In the genomic region with DNA sequence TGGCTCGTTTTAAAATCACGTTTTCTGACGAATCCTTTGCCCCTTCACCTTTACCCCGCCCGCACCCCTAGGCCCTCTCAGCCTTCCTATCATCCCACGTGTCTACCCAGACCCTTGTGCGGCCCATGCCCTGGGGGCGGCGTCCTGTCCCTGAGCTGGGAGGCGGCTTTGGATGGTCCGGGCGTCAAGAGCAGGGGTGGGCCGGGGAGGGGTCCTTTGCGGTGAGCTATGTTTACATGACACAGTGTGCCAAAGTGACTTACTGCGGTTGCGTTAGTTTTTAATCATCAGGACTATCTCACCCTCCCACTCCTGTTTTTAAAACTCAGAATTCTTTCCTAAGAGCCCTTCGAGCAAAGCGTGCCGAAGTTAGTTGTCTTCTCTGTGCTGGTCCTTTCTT, we compare ENCODE assay signal across 16 cellular contexts.
DNase-seq lines count a peak whose midpoint lies in the region; ATAC-seq, FAIRE-seq and TF ChIP-seq lines count a peak whose summit lies in the region.
"Had no signal": no experiment of that assay in that cellular context is flagged by ENCODE, and none has a peak within 500 bp of the region (broad histone marks: within the 10 kb centered on the region; RNA-seq: fewer than 3 reads in every experiment).

No MANE protein-coding gene starts in this region.

- no peaks in the 10 kb centered on the region for H3K9me3 ChIP-seq in CD8-positive, alpha-beta T cell (ENCODE audit: low read length)
- H3K9me3 ChIP-seq in KOPT-K1 (ENCODE audit: insufficient read depth, low read length, poor library complexity, severe bottlenecking), result no peaks in the 10 kb centered on the region
- no peaks in the 10 kb centered on the region for H3K9me3 ChIP-seq in body of pancreas
- H3K9me3 ChIP-seq in pancreas, result no peaks in the 10 kb centered on the region

- no peak overlapping the region for H3K27ac ChIP-seq in CD8-positive, alpha-beta T cell (ENCODE audit: low read depth, low read length)
- H3K27ac ChIP-seq in KOPT-K1 (ENCODE audit: low read depth, low read length, poor library complexity, severe bottlenecking) (peak overlapping the region; percentile 95), body of pancreas (peak overlapping the region; percentile 72 to 85 (median 78)), pancreas (peak overlapping the region in 3 of 4 donors; percentile 12 to 71 (median 71))
- H3K27ac ChIP-seq: KMS-11 had no signal

- no peaks in the 10 kb centered on the region for H3K36me3 ChIP-seq in CD8-positive, alpha-beta T cell (ENCODE audit: insufficient read depth, low read length)
- peaks cover 79% of the 10 kb centered on the region for H3K36me3 ChIP-seq in KOPT-K1 (ENCODE audit: insufficient read depth, low read length)
- peaks cover 0 to 17% of the 10 kb centered on the region in 2 donors for H3K36me3 ChIP-seq in body of pancreas (replicated peaks in 1 of 2; ENCODE audit: insufficient read depth in 1 of 2, low read depth in 2 of 2)
- peaks cover 0 to 24% (median 0%) of the 10 kb centered on the region in 3 donors for H3K36me3 ChIP-seq in pancreas

- H3K4me1 ChIP-seq in CD8-positive, alpha-beta T cell (ENCODE audit: insufficient read depth, low read length), result peaks cover 19% of the 10 kb centered on the region
- H3K4me1 ChIP-seq in body of pancreas (peaks cover 42% of the 10 kb centered on the region), pancreas (peaks cover 13 to 25% (median 15%) of the 10 kb centered on the region in 3 donors)

- peak overlapping the region; percentile 50 for H3K27ac Mint-ChIP-seq in CD8-positive, alpha-beta T cell
- H3K27ac Mint-ChIP-seq: HFFc6, mesothelial cell of epicardium had no signal

- no peak for DNase-seq in CD8-positive, alpha-beta T cell
- DNase-seq in body of pancreas (peak in 1 of 4 donors; percentile 17), pancreas (peak in 2 of 6 donors; percentile 56 to 67), islet precursor cell (no peak), NCI-H748 (lab: John Stamatoyannopoulos, UW; ENCODE audit: unreplicated experiment) (no peak)
- DNase-seq: cerebellar nuclear complex; DND-41; HFFc6; NCI-H524; stimulated activated CD4-positive, alpha-beta T cell treated with anti-CD3 and anti-CD28 coated beads, Interleukin-12 subunit alpha, Interleukin-12 subunit beta, amount 100 ng/mL, for 4 hours had no signal

- WGBS in body of pancreas, 2 donors, result 49 to 60% methylated on average over 18 to 19 of the region's 19 CpGs
- WGBS in pancreas, 2 donors, result 41 to 54% methylated on average over 19 of the region's 19 CpGs

- no peak for TF ChIP-seq CTCF in CD8-positive, alpha-beta T cell (IDR thresholded peaks at IDR 0.05)
- TF ChIP-seq CTCF in body of pancreas (IDR thresholded peaks at IDR 0.05) (no peak), pancreas (IDR thresholded peaks at IDR 0.05) (no peak)

- POLR2A ChIA-PET in CD8-positive, alpha-beta T cell (lab: Charles Lee), result interaction anchor here (1.0 kb wide), 1 partner anchor 13 kb away, joined by 3 read pairs; no protein-coding TSS in a partner anchor

- FAIRE-seq in pancreas (lab: Jason Lieb, UNC), result no peak
- FAIRE-seq: RCC 7860 had no signal

- intact Hi-C loops in CD8-positive, alpha-beta T cell (cut with DNase I, micrococcal nuclease), result no loop called here
- intact Hi-C loops in body of pancreas (cut with DNase I) (no loop called here), pancreas (cut with DNase I) (no loop called here)

- no peak overlapping the region for H3K4me3 ChIP-seq in CD8-positive, alpha-beta T cell (ENCODE audit: low read depth, low read length)
- H3K4me3 ChIP-seq in body of pancreas (no peak overlapping the region), pancreas (no peak overlapping the region)

- no peak for TF ChIP-seq POLR2A in body of pancreas (IDR thresholded peaks at IDR 0.05)

- no peaks in the 10 kb centered on the region for H3K9me3 Mint-ChIP-seq in CD8-positive, alpha-beta T cell
- H3K9me3 Mint-ChIP-seq: HFFc6; mesothelial cell of epicardium; T-helper 2 cell treated with Interferon-gamma antibody and Interleukin-4, amounts not matched to agents 5 μg/mL and 100 μg/mL, for 36 hours had no signal

- peaks cover 35% of the 10 kb centered on the region for H3K36me3 Mint-ChIP-seq in CD8-positive, alpha-beta T cell

- CTCF ChIA-PET in CD8-positive, alpha-beta T cell (lab: Charles Lee), result interaction anchor here (0.8 kb wide), 1 partner anchor 12 kb away, joined by 3 read pairs; no protein-coding TSS in a partner anchor

- no peak overlapping the region for H3K4me3 Mint-ChIP-seq in CD8-positive, alpha-beta T cell
- H3K4me3 Mint-ChIP-seq: HFFc6; mesothelial cell of epicardium; T-helper 2 cell treated with Interferon-gamma antibody and Interleukin-4, amounts not matched to agents 5 μg/mL and 100 μg/mL, for 36 hours had no signal

- peaks cover 42% of the 10 kb centered on the region for H3K4me1 Mint-ChIP-seq in CD8-positive, alpha-beta T cell (ENCODE audit: low read depth)

- ATAC-seq in CD8-positive, alpha-beta T cell, result no peak
- ATAC-seq in body of pancreas (no peak), pancreas (peak in 2 of 4 donors; percentile 8 to 9), HG03520 (IDR thresholded peaks at IDR 0.05; ENCODE audit: unreplicated experiment) (no peak)

- no peaks in the 10 kb centered on the region for H3K27me3 Mint-ChIP-seq in CD8-positive, alpha-beta T cell (ENCODE audit: low read depth)

- H3K27me3 ChIP-seq in CD8-positive, alpha-beta T cell (ENCODE audit: insufficient read depth, low read length), result no peaks in the 10 kb centered on the region
- H3K27me3 ChIP-seq in body of pancreas (no peaks in the 10 kb centered on the region), pancreas (no peaks in the 10 kb centered on the region)
